ENCODE assay signal across 24 cellular contexts in the genomic region with DNA sequence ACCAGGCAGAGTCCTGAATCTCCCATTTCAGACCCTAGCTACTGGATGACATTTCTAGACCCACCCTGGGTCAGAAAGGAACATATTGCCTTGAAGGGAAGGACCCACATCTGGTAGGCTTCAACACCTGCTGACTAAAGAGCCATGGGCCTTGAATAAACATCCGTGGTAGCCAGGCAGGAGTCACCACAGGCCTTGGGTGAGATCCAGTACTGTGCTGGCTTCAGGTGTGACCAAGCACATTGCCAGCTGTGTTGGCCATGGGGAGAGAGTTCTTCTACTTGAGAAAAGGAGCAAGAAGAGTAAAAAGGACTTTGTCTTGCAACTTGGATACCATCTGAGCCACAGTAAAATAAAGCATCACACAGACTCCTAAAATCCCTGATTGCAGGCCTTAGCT.
DNase-seq lines count a peak whose midpoint lies in the region; ATAC-seq and TF ChIP-seq lines count a peak whose summit lies in the region.
"Had no signal": no experiment of that assay in that cellular context is flagged by ENCODE, and none has a peak within 500 bp of the region (broad histone marks: within the 10 kb centered on the region; RNA-seq: fewer than 3 reads in every experiment).

No MANE protein-coding gene starts in this region.

- no peaks in the 10 kb centered on the region for H3K9me3 ChIP-seq in RWPE2 (ENCODE audit: severe bottlenecking)
- H3K9me3 ChIP-seq: SJSA1, upper lobe of left lung had no signal

- H3K27ac ChIP-seq in ACC112 (ENCODE audit: low read depth, low read length) (peak overlapping the region; percentile 56), RWPE2 (ENCODE audit: poor library complexity, severe bottlenecking) (peak overlapping the region; percentile 84), foreskin keratinocyte (peak overlapping the region; percentile 31)
- H3K27ac ChIP-seq: HL-60, SJSA1, upper lobe of left lung had no signal

- peaks cover 33% of the 10 kb centered on the region for H3K4me1 ChIP-seq in ACC112 (ENCODE audit: control insufficient read depth, insufficient read depth, low read length, unreplicated experiment)
- H3K4me1 ChIP-seq in RWPE2 (ENCODE audit: insufficient read depth, poor library complexity, severe bottlenecking): peaks cover 34% of the 10 kb centered on the region
- H3K4me1 ChIP-seq in foreskin keratinocyte: peaks cover 17% of the 10 kb centered on the region
- H3K4me1 ChIP-seq: SJSA1, upper lobe of left lung had no signal

- peaks cover 35% of the 10 kb centered on the region for H3K4me1 Mint-ChIP-seq in HFFc6 (ENCODE audit: low read depth)
- H3K4me1 Mint-ChIP-seq: activated CD4-positive, alpha-beta T cell treated with anti-CD3 and anti-CD28 coated beads, Interleukin-2, amount 10 ng/mL, durations not matched to agents 24 days and 14 days; CD14-positive monocyte; nephron; stimulated activated naive B cell treated with anti-CD40 and anti-IgM and Interleukin-4, amounts not matched to agents 10 μg/mL and 1 μg/mL and 100 μg/mL, for 72 hours; WTC11 had no signal

- H3K79me2 ChIP-seq in ACC112 (ENCODE audit: control insufficient read depth, insufficient read depth, low read length, unreplicated experiment): no peaks in the 10 kb centered on the region

- H3K36me3 ChIP-seq in ACC112 (ENCODE audit: insufficient read depth, low read length) (peaks cover 3% of the 10 kb centered on the region; the same call in 1 of the 2 replicates), RWPE2 (ENCODE audit: low read depth) (0 out of 2 replicates have a peak, but pooled peaks cover 4% of the 10 kb centered on the region)
- H3K36me3 ChIP-seq: SJSA1, upper lobe of left lung had no signal

- DNase-seq in HFFc6 (no peak), RWPE2 (ENCODE audit: low spot score) (no peak), foreskin keratinocyte (peak; percentile 17 to 39), NCI-H69 (lab: John Stamatoyannopoulos, UW) (no peak), SKM-1 treated with dmso at 0.1 percent for 144 hours (lab: John Stamatoyannopoulos, UW; ENCODE audit: unreplicated experiment) (no peak), NCI-H1105 (lab: John Stamatoyannopoulos, UW) (no peak)
- DNase-seq: activated CD4-positive, alpha-beta T cell treated with anti-CD3 and anti-CD28 coated beads, Interleukin-2, amount 10 ng/mL, durations not matched to agents 24 days and 14 days; activated gamma-delta T cell treated with Interleukin-2 at 50 U/mL for 16 hours; activated T-cell treated with anti-CD3 and anti-CD28 coated beads, Interleukin-2, amount 50 U/mL, for 24 hours; cerebellar nuclear complex; dermis blood vessel endothelial cell; GOT3; hypothalamus; NCI-H1436; NCI-H526 treated with DMSO at 0.1 percent for 48 hours; stimulated activated naive B cell treated with anti-CD40 and anti-IgM and Interleukin-4, amounts not matched to agents 10 μg/mL and 1 μg/mL and 100 μg/mL, for 72 hours; upper lobe of left lung had no signal

- no peak for TF ChIP-seq CTCF in HFFc6 (IDR thresholded peaks at IDR 0.05)
- no peak for TF ChIP-seq CTCF in RWPE2 (IDR thresholded peaks at IDR 0.05; ENCODE audit: poor library complexity, severe bottlenecking)
- no peak for TF ChIP-seq CTCF in foreskin keratinocyte (conservative IDR thresholded peaks at IDR 0.05)

- H2AFZ ChIP-seq in ACC112 (ENCODE audit: low read length, unreplicated experiment): no peak overlapping the region

- H3K27ac Mint-ChIP-seq in HFFc6: peak overlapping the region; percentile 76; the same call in 1 of the 2 replicates
- H3K27ac Mint-ChIP-seq: activated CD4-positive, alpha-beta T cell treated with anti-CD3 and anti-CD28 coated beads, Interleukin-2, amount 10 ng/mL, durations not matched to agents 24 days and 14 days; activated T-cell treated with anti-CD3 and anti-CD28 coated beads, Interleukin-2, amount 50 U/mL, for 24 hours; CD14-positive monocyte; nephron; stimulated activated naive B cell treated with anti-CD40 and anti-IgM and Interleukin-4, amounts not matched to agents 10 μg/mL and 1 μg/mL and 100 μg/mL, for 72 hours; WTC11 had no signal

- H3K9me3 Mint-ChIP-seq in HFFc6: peaks cover 21% of the 10 kb centered on the region
- H3K9me3 Mint-ChIP-seq: activated CD4-positive, alpha-beta T cell treated with anti-CD3 and anti-CD28 coated beads, Interleukin-2, amount 10 ng/mL, durations not matched to agents 24 days and 14 days; stimulated activated naive B cell treated with anti-CD40 and anti-IgM and Interleukin-4, amounts not matched to agents 10 μg/mL and 1 μg/mL and 100 μg/mL, for 72 hours had no signal

- H3K4me3 Mint-ChIP-seq in HFFc6: no peak overlapping the region
- H3K4me3 Mint-ChIP-seq: activated CD4-positive, alpha-beta T cell treated with anti-CD3 and anti-CD28 coated beads, Interleukin-2, amount 10 ng/mL, durations not matched to agents 24 days and 14 days; activated T-cell treated with anti-CD3 and anti-CD28 coated beads, Interleukin-2, amount 50 U/mL, for 24 hours; CD14-positive monocyte; nephron; stimulated activated naive B cell treated with anti-CD40 and anti-IgM and Interleukin-4, amounts not matched to agents 10 μg/mL and 1 μg/mL and 100 μg/mL, for 72 hours; WTC11 had no signal

- no peaks in the 10 kb centered on the region for H3K27me3 ChIP-seq in ACC112 (ENCODE audit: insufficient read depth, low read length)
- no peaks in the 10 kb centered on the region for H3K27me3 ChIP-seq in RWPE2 (ENCODE audit: insufficient read depth, poor library complexity, severe bottlenecking)
- no peaks in the 10 kb centered on the region for H3K27me3 ChIP-seq in foreskin keratinocyte
- H3K27me3 ChIP-seq: SJSA1, upper lobe of left lung had no signal

- no peaks in the 10 kb centered on the region for H3K27me3 Mint-ChIP-seq in HFFc6 (ENCODE audit: insufficient read depth)
- H3K27me3 Mint-ChIP-seq: activated CD4-positive, alpha-beta T cell treated with anti-CD3 and anti-CD28 coated beads, Interleukin-2, amount 10 ng/mL, durations not matched to agents 24 days and 14 days; activated T-cell treated with anti-CD3 and anti-CD28 coated beads, Interleukin-2, amount 50 U/mL, for 24 hours; stimulated activated naive B cell treated with anti-CD40 and anti-IgM and Interleukin-4, amounts not matched to agents 10 μg/mL and 1 μg/mL and 100 μg/mL, for 72 hours had no signal

- ATAC-seq in RWPE2 (ENCODE audit: low read depth) (no peak), foreskin keratinocyte (peak; percentile 34), HG03460 (IDR thresholded peaks at IDR 0.05; ENCODE audit: unreplicated experiment) (no peak)
- ATAC-seq: stimulated activated naive B cell treated with anti-CD40 and anti-IgM and Interleukin-4, amounts not matched to agents 10 μg/mL and 1 μg/mL and 100 μg/mL, for 72 hours; WTC11 had no signal

- peaks cover 17% of the 10 kb centered on the region; the same call in 1 of the 2 replicates for H3K36me3 Mint-ChIP-seq in HFFc6 (ENCODE audit: low read depth)
- H3K36me3 Mint-ChIP-seq: CD14-positive monocyte; stimulated activated naive B cell treated with anti-CD40 and anti-IgM and Interleukin-4, amounts not matched to agents 10 μg/mL and 1 μg/mL and 100 μg/mL, for 72 hours; WTC11 had no signal

- H3K4me3 ChIP-seq in ACC112 (ENCODE audit: low read depth, low read length): peak overlapping the region; percentile 1; the same call in 1 of the 2 replicates
- H3K4me3 ChIP-seq in RWPE2 (ENCODE audit: severe bottlenecking): no peak overlapping the region
- H3K4me3 ChIP-seq: SJSA1, upper lobe of left lung had no signal

Comparison
In these comparisons a context has a peak if more than half of its experiments do, and no peak if none do; other contexts are left out.
1. H3K27ac ChIP-seq: peak in every context shown above with its lines; median percentile 84 in RWPE2; 56 in ACC112; 31 in foreskin keratinocyte.
2. DNase-seq: peak in foreskin keratinocyte (2 of 2); none in HFFc6 (single experiment), RWPE2 (single experiment), NCI-H69 (single experiment), SKM-1 treated with dmso at 0.1 percent for 144 hours (single experiment) and NCI-H1105 (single experiment).